Comparison of ENCODE assay signal across 13 cellular contexts in the genomic region with DNA sequence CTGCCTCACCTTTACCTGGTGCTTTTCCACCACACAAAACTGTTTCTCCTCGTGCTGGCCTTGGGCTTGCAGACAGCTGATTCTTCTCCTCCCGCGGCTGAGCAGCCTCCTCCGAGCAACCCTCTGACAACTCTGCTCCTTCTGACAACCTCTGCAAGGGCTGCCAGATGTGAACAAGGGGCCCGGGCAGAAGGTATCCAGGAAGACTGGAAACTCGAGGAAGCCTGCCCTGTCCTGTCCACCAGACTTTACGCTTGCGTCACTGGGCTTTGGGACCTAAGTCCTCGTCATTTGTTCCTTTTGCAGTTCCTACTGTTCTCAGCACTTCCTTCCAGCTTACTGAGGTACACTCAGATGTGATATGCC.
DNase-seq lines count a peak whose midpoint lies in the region; ATAC-seq and TF ChIP-seq lines count a peak whose summit lies in the region.
"Had no signal": no experiment of that assay in that cellular context is flagged by ENCODE, and none has a peak within 500 bp of the region (broad histone marks: within the 10 kb centered on the region; RNA-seq: fewer than 3 reads in every experiment).

No MANE protein-coding gene starts in this region.

- in situ Hi-C loops in mammary epithelial cell (cut with MboI; ENCODE audit: low sequenced_read_pairs in 2 of 2) = no loop called here

- H3K9me3 ChIP-seq in mammary epithelial cell (replicated peaks; ENCODE audit: insufficient read depth, low read length) (no peaks in the 10 kb centered on the region), left ventricle myocardium inferior (replicated peaks) (no peaks in the 10 kb centered on the region), uterus (no peaks in the 10 kb centered on the region)

- no TSS peak for BruUV-seq in mammary epithelial cell (replicated peaks; lab: Mats Ljungman, UMichigan)

- H3K27me3 ChIP-seq in mammary epithelial cell (ENCODE audit: insufficient read depth, low read length) (no peaks in the 10 kb centered on the region), left ventricle myocardium inferior (ENCODE audit: low read depth) (no peaks in the 10 kb centered on the region), uterus (no peaks in the 10 kb centered on the region)

- CTCF ChIA-PET in mammary epithelial cell (lab: Charles Lee; ENCODE audit: low non-redundant PET) = no interaction called here

- intact Hi-C loops in mammary epithelial cell (cut with micrococcal nuclease) = no loop called here
- intact Hi-C loops in left ventricle myocardium inferior (cut with micrococcal nuclease) = no loop called here
- intact Hi-C loops in uterus (cut with DNase I; ENCODE audit: low total_unique reads) = no loop called here

- ATAC-seq in HG03460 (IDR thresholded peaks at IDR 0.05; ENCODE audit: unreplicated experiment) (no peak), GM21737 (IDR thresholded peaks at IDR 0.05; ENCODE audit: unreplicated experiment) (no peak)
- ATAC-seq: activated CD8-positive, alpha-beta memory T cell treated with anti-CD3 and anti-CD28 coated beads, Interleukin-2, amount 10 ng/mL, durations not matched to agents 7 days and 5 days; PC-3 had no signal

- TF ChIP-seq CTCF in mammary epithelial cell (conservative IDR thresholded peaks at IDR 0.05 in 1 of 2, IDR thresholded peaks at IDR 0.05 in 1 of 2; ENCODE audit: extremely low read depth in 1 of 2, insufficient read depth in 1 of 2, low read depth in 1 of 2, low read length in 2 of 2) (no peak), left ventricle myocardium inferior (IDR thresholded peaks at IDR 0.05; ENCODE audit: borderline replicate concordance) (no peak), uterus (IDR thresholded peaks at IDR 0.05) (no peak)

- H3K27ac ChIP-seq in mammary epithelial cell (ENCODE audit: insufficient read depth, low read depth, low read length) = peak overlapping the region; percentile 19
- H3K27ac ChIP-seq in left ventricle myocardium inferior (replicated peaks) = peak overlapping the region; percentile 79
- peak overlapping the region; percentile 53 to 57 for H3K27ac ChIP-seq in uterus

- WGBS in mammary epithelial cell (ENCODE audit: low coverage, missing lambda C conversion rate) = 13% methylated on average over 8 of the region's 9 CpGs

- H3K36me3 ChIP-seq in mammary epithelial cell (ENCODE audit: insufficient read depth, low read length) = peaks cover 4% of the 10 kb centered on the region
- no peaks in the 10 kb centered on the region for H3K36me3 ChIP-seq in left ventricle myocardium inferior
- H3K36me3 ChIP-seq in uterus = no peaks in the 10 kb centered on the region

- DNase-seq in mammary epithelial cell (peak; percentile 67), left ventricle myocardium inferior (peak; percentile 61), retina (peak; percentile 32), uterus (no peak), SW480 (ENCODE audit: low spot score) (no peak)
- DNase-seq: activated CD4-positive, CD25-positive, alpha-beta regulatory T cell; activated CD8-positive, alpha-beta memory T cell treated with anti-CD3 and anti-CD28 coated beads, Interleukin-2, amount 10 ng/mL, durations not matched to agents 7 days and 5 days; activated gamma-delta T cell; NCI-H2081; NCI-H526 treated with DMSO at 0.1 percent for 48 hours; PC-3 had no signal

- no peak for TF ChIP-seq POLR2A in uterus (IDR thresholded peaks at IDR 0.05)

- no peak overlapping the region for H2AFZ ChIP-seq in mammary epithelial cell (ENCODE audit: low read depth, low read length)

- H3K4me3 ChIP-seq in mammary epithelial cell (replicated peaks in 1 of 3; ENCODE audit: insufficient read depth in 1 of 3, low read depth in 2 of 3, low read length in 3 of 3) = no peak overlapping the region
- peak overlapping the region; percentile 16 for H3K4me3 ChIP-seq in left ventricle myocardium inferior
- H3K4me3 ChIP-seq in uterus = no peak overlapping the region

- H3K4me1 ChIP-seq in mammary epithelial cell (ENCODE audit: insufficient read depth, low read length) = peaks cover 81% of the 10 kb centered on the region
- H3K4me1 ChIP-seq in left ventricle myocardium inferior = peaks cover 50% of the 10 kb centered on the region
- H3K4me1 ChIP-seq in uterus = no peaks in the 10 kb centered on the region

- H3K4me2 ChIP-seq in mammary epithelial cell (ENCODE audit: insufficient read depth, low read depth, low read length) = peak overlapping the region; percentile 37

- H4K20me1 ChIP-seq in mammary epithelial cell (ENCODE audit: insufficient read depth, low read length) = no peaks in the 10 kb centered on the region

- peak overlapping the region; percentile 19 for H3K9ac ChIP-seq in mammary epithelial cell (ENCODE audit: insufficient read depth, low read length)

- peaks cover 99% of the 10 kb centered on the region for H3K79me2 ChIP-seq in mammary epithelial cell (ENCODE audit: insufficient read depth, low read length)

- dilution Hi-C loops in mammary epithelial cell (cut with HindIII; ENCODE audit: low sequenced_read_pairs) = no loop called here

Comparison
In these comparisons a context has a peak if more than half of its experiments do, and no peak if none do; other contexts are left out.
1. DNase-seq: peak in mammary epithelial cell (single experiment), left ventricle myocardium inferior (single experiment) and retina (single experiment); none in uterus (0 of 2) and SW480 (single experiment).
2. H3K27ac ChIP-seq: peak in every context shown above with its lines; median percentile 79 in left ventricle myocardium inferior; 55 in uterus; 19 in mammary epithelial cell.